In genomic region chr9:21813575-21814473, GRCh38 we compare ENCODE assay signal across 1 cellular context.
A peak's percentile ranks its signal among the peaks of the same experiment; 100 is the strongest.
TF ChIP-seq lines count a peak whose summit lies in the region.

No MANE protein-coding gene starts in this region.

TF ChIP-seq in GM12878, 131 proteins besides CTCF, POLR2A, EP300 and RAD21 (continued from another document and continues in another):
- TF ChIP-seq, protein P1, sequence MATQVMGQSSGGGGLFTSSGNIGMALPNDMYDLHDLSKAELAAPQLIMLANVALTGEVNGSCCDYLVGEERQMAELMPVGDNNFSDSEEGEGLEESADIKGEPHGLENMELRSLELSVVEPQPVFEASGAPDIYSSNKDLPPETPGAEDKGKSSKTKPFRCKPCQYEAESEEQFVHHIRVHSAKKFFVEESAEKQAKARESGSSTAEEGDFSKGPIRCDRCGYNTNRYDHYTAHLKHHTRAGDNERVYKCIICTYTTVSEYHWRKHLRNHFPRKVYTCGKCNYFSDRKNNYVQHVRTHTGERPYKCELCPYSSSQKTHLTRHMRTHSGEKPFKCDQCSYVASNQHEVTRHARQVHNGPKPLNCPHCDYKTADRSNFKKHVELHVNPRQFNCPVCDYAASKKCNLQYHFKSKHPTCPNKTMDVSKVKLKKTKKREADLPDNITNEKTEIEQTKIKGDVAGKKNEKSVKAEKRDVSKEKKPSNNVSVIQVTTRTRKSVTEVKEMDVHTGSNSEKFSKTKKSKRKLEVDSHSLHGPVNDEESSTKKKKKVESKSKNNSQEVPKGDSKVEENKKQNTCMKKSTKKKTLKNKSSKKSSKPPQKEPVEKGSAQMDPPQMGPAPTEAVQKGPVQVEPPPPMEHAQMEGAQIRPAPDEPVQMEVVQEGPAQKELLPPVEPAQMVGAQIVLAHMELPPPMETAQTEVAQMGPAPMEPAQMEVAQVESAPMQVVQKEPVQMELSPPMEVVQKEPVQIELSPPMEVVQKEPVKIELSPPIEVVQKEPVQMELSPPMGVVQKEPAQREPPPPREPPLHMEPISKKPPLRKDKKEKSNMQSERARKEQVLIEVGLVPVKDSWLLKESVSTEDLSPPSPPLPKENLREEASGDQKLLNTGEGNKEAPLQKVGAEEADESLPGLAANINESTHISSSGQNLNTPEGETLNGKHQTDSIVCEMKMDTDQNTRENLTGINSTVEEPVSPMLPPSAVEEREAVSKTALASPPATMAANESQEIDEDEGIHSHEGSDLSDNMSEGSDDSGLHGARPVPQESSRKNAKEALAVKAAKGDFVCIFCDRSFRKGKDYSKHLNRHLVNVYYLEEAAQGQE (IDR thresholded peaks at IDR 0.05; ENCODE audit: low read depth, low read length), result no peak
- TF ChIP-seq JUNB (IDR thresholded peaks at IDR 0.05) (no peak), ZNF622 (IDR thresholded peaks at IDR 0.05) (no peak), KAT2A (conservative IDR thresholded peaks at IDR 0.05; ENCODE audit: control insufficient read depth, low read depth, low read length) (no peak), MTA2 (IDR thresholded peaks at IDR 0.05; ENCODE audit: low read depth) (no peak), RCOR1 (conservative IDR thresholded peaks at IDR 0.05; ENCODE audit: low read depth, low read length) (no peak), USF2 (IDR thresholded peaks at IDR 0.05; ENCODE audit: borderline replicate concordance, low read depth, low read length) (no peak), PKNOX1 (IDR thresholded peaks at IDR 0.05) (no peak), SREBF1 (IDR thresholded peaks at IDR 0.05; ENCODE audit: low read length) (no peak), IKZF1 (conservative IDR thresholded peaks at IDR 0.05) (no peak), RFX5 (IDR thresholded peaks at IDR 0.05; ENCODE audit: low read depth, low read length) (no peak), BMI1 (IDR thresholded peaks at IDR 0.05; ENCODE audit: borderline replicate concordance) (no peak), PAX5 (IDR thresholded peaks at IDR 0.05; ENCODE audit: borderline replicate concordance, low read depth, low read length) (no peak), HSF1 (IDR thresholded peaks at IDR 0.05; ENCODE audit: low read depth, low read length) (no peak), SMC3 (IDR thresholded peaks at IDR 0.05; ENCODE audit: borderline replicate concordance, low read length) (peak; percentile 96), POLR2AphosphoS5 (IDR thresholded peaks at IDR 0.05; ENCODE audit: low read length) (no peak), HCFC1 (IDR thresholded peaks at IDR 0.05; ENCODE audit: low read length) (no peak), MTA3 (IDR thresholded peaks at IDR 0.05; ENCODE audit: borderline replicate concordance, low read length) (no peak), FOS (IDR thresholded peaks at IDR 0.05; ENCODE audit: borderline replicate concordance, extremely low read depth, insufficient read length) (no peak), NBN (IDR thresholded peaks at IDR 0.05) (0 out of 2 replicates have a peak, but pooled peaks have one; percentile 19), ETV6 (conservative IDR thresholded peaks at IDR 0.05 in 1 of 2, IDR thresholded peaks at IDR 0.05 in 1 of 2; ENCODE audit: borderline replicate concordance in 1 of 2, low read depth in 1 of 2) (no peak), ZNF592 (IDR thresholded peaks at IDR 0.05) (no peak), NRF1 (conservative IDR thresholded peaks at IDR 0.05; ENCODE audit: low read depth, low read length) (no peak), ZSCAN29 (IDR thresholded peaks at IDR 0.05) (no peak), SKIL (IDR thresholded peaks at IDR 0.05; ENCODE audit: low read depth, poor library complexity, severe bottlenecking) (peak; percentile 44), ZBTB40 (IDR thresholded peaks at IDR 0.05; ENCODE audit: borderline replicate concordance) (no peak), ATF7 (IDR thresholded peaks at IDR 0.05; ENCODE audit: low read depth) (peak; percentile 43; the same call in 1 of the 2 replicates), SUZ12 (IDR thresholded peaks at IDR 0.05; ENCODE audit: unreplicated experiment) (no peak), RUNX3 (IDR thresholded peaks at IDR 0.05; ENCODE audit: low read length) (peak; percentile 98), CBFB (IDR thresholded peaks at IDR 0.05; ENCODE audit: low read depth) (peak; percentile 83; the same call in 1 of the 2 replicates), POU2F2 (IDR thresholded peaks at IDR 0.05; ENCODE audit: borderline replicate concordance, low read depth, low read length) (no peak), ZNF24 (IDR thresholded peaks at IDR 0.05) (no peak), EGR1 (IDR thresholded peaks at IDR 0.05; ENCODE audit: borderline replicate concordance in 1 of 2, low read depth in 2 of 2, low read length in 2 of 2) (no peak), TCF7 (IDR thresholded peaks at IDR 0.05; ENCODE audit: borderline replicate concordance) (peak; percentile 62)
- TF ChIP-seq, protein P2, sequence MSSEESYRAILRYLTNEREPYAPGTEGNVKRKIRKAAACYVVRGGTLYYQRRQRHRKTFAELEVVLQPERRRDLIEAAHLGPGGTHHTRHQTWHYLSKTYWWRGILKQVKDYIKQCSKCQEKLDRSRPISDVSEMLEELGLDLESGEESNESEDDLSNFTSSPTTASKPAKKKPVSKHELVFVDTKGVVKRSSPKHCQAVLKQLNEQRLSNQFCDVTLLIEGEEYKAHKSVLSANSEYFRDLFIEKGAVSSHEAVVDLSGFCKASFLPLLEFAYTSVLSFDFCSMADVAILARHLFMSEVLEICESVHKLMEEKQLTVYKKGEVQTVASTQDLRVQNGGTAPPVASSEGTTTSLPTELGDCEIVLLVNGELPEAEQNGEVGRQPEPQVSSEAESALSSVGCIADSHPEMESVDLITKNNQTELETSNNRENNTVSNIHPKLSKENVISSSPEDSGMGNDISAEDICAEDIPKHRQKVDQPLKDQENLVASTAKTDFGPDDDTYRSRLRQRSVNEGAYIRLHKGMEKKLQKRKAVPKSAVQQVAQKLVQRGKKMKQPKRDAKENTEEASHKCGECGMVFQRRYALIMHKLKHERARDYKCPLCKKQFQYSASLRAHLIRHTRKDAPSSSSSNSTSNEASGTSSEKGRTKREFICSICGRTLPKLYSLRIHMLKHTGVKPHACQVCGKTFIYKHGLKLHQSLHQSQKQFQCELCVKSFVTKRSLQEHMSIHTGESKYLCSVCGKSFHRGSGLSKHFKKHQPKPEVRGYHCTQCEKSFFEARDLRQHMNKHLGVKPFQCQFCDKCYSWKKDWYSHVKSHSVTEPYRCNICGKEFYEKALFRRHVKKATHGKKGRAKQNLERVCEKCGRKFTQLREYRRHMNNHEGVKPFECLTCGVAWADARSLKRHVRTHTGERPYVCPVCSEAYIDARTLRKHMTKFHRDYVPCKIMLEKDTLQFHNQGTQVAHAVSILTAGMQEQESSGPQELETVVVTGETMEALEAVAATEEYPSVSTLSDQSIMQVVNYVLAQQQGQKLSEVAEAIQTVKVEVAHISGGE (CRISPR knock-in tag; IDR thresholded peaks at IDR 0.05), result no peak
- TF ChIP-seq, protein P3, sequence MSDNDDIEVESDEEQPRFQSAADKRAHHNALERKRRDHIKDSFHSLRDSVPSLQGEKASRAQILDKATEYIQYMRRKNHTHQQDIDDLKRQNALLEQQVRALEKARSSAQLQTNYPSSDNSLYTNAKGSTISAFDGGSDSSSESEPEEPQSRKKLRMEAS (IDR thresholded peaks at IDR 0.05; ENCODE audit: low read depth, low read length), result no peak
